Comparison of ENCODE assay signal across 1 cellular context in the genomic region with DNA sequence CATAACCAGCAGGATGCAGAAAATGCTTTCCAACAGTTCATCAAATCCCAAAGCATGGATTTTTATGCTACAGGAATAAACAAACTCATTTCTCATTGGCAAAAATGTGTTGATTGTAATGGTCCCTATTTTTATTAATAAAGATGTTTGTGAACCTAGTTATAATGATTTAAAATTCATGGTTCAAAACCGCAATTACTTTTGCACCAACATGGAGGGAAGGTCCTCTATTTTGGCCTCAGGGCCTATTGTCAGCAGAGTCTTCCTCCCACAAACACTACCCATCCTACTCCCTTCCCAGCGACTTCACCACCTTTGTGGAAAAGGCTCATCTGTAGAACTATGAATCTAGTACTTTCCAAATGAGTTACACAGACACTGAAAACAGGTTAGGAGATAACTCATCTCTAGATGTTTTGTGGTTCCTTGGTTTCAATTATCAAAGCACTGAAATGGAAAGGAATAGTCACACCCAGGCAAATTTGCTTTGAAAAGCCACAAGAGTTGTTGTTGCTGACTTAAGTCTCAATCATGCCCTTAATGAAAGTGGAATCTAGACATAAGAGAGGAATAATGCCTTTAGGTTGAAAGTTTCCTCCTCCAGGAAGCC.
TF ChIP-seq lines count a peak whose summit lies in the region.

No MANE protein-coding gene starts in this region.

TF ChIP-seq in HepG2, 621 proteins besides CTCF, POLR2A, EP300 and RAD21:
- TF ChIP-seq, protein P1, sequence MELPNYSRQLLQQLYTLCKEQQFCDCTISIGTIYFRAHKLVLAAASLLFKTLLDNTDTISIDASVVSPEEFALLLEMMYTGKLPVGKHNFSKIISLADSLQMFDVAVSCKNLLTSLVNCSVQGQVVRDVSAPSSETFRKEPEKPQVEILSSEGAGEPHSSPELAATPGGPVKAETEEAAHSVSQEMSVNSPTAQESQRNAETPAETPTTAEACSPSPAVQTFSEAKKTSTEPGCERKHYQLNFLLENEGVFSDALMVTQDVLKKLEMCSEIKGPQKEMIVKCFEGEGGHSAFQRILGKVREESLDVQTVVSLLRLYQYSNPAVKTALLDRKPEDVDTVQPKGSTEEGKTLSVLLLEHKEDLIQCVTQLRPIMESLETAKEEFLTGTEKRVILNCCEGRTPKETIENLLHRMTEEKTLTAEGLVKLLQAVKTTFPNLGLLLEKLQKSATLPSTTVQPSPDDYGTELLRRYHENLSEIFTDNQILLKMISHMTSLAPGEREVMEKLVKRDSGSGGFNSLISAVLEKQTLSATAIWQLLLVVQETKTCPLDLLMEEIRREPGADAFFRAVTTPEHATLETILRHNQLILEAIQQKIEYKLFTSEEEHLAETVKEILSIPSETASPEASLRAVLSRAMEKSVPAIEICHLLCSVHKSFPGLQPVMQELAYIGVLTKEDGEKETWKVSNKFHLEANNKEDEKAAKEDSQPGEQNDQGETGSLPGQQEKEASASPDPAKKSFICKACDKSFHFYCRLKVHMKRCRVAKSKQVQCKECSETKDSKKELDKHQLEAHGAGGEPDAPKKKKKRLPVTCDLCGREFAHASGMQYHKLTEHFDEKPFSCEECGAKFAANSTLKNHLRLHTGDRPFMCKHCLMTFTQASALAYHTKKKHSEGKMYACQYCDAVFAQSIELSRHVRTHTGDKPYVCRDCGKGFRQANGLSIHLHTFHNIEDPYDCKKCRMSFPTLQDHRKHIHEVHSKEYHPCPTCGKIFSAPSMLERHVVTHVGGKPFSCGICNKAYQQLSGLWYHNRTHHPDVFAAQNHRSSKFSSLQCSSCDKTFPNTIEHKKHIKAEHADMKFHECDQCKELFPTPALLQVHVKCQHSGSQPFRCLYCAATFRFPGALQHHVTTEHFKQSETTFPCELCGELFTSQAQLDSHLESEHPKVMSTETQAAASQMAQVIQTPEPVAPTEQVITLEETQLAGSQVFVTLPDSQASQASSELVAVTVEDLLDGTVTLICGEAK (IDR thresholded peaks at IDR 0.05), result peak; percentile 79; the same call in 1 of the 2 replicates
- TF ChIP-seq, protein P1 (CRISPR knock-in tag; IDR thresholded peaks at IDR 0.05), result no peak
- TF ChIP-seq PHB2 (IDR thresholded peaks at IDR 0.05; ENCODE audit: partially characterized antibody), result no peak
- no peak for TF ChIP-seq ZNF207 (IDR thresholded peaks at IDR 0.05; ENCODE audit: borderline replicate concordance)
